Comparison of ENCODE assay signal across 17 cellular contexts in the genomic region with DNA sequence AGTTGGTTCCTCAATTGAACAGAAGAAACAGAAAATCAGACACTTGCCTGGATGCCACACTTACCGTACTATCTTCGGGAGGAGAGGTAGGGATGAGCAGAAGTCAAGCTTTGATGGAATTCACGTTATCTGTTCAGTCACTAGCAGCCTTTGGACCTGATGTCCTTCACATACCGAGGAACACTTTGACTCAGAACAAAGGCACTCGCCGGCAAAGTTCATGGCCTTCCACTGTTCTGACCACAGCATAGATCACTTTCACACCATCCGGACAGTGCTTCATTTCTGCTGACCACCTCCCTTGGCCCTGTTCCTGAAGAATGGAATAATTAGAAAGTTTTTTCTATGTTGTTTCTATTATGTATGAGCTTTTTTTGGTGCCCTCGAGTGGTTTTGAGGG.
"Had no signal": no experiment of that assay in that cellular context is flagged by ENCODE, and none has a peak within 500 bp of the region (broad histone marks: within the 10 kb centered on the region; RNA-seq: fewer than 3 reads in every experiment).

No MANE protein-coding gene starts in this region.

- ATAC-seq: activated CD8-positive, alpha-beta T cell treated with anti-CD3 and anti-CD28 coated beads, Interleukin-2, amount 10 ng/mL, durations not matched to agents 7 days and 5 days; stimulated activated naive B cell treated with anti-CD40 and anti-IgM and Interleukin-4, amounts not matched to agents 10 μg/mL and 1 μg/mL and 100 μg/mL, for 72 hours had no signal

- DNase-seq: activated CD4-positive, alpha-beta T cell treated with anti-CD3 and anti-CD28 coated beads for 4 hours; activated CD8-positive, alpha-beta memory T cell treated with anti-CD3 and anti-CD28 coated beads, Interleukin-2, amount 50 U/mL, for 4 hours; activated CD8-positive, alpha-beta T cell treated with anti-CD3 and anti-CD28 coated beads, Interleukin-2, amount 10 ng/mL, durations not matched to agents 7 days and 5 days; activated effector memory CD4-positive, alpha-beta T cell treated with anti-CD3 and anti-CD28 coated beads, Interleukin-2, amount 50 U/mL, for 16 hours; activated T-cell treated with anti-CD3 and anti-CD28 coated beads, Interleukin-2, amount 50 U/mL, for 48 hours; amygdala; esophagus squamous epithelium; glutamatergic neuron; left cardiac atrium; midbrain; naive B cell; ovary; stimulated activated CD4-positive, alpha-beta T cell treated with anti-CD3 and anti-CD28 coated beads, Interleukin-2, amount 100 ng/mL, for 48 hours; stimulated activated naive B cell treated with anti-CD40 and anti-IgM and Interleukin-4, amounts not matched to agents 10 μg/mL and 1 μg/mL and 100 μg/mL, for 72 hours; T-helper 2 cell; tibial artery; uterus had no signal
